ENCODE assay signal across 8 cellular contexts in genomic region chr2:27409321-27410073, GRCh38. TPM values are rescaled to one million over a fixed set of nuclear protein-coding genes. Genes with fewer than 3 reads are reported as not detected.
A peak's percentile ranks its signal among the peaks of the same experiment; 100 is the strongest.
DNase-seq lines count a peak whose midpoint lies in the region; ATAC-seq, FAIRE-seq and TF ChIP-seq lines count a peak whose summit lies in the region.

A gene with protein sequence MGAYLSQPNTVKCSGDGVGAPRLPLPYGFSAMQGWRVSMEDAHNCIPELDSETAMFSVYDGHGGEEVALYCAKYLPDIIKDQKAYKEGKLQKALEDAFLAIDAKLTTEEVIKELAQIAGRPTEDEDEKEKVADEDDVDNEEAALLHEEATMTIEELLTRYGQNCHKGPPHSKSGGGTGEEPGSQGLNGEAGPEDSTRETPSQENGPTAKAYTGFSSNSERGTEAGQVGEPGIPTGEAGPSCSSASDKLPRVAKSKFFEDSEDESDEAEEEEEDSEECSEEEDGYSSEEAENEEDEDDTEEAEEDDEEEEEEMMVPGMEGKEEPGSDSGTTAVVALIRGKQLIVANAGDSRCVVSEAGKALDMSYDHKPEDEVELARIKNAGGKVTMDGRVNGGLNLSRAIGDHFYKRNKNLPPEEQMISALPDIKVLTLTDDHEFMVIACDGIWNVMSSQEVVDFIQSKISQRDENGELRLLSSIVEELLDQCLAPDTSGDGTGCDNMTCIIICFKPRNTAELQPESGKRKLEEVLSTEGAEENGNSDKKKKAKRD (minus strand): TSS chr2:27409591. CDS start chr2:27409422, 169 bp downstream.

- peaks cover 26 to 47% of the 10 kb centered on the region in 2 experiments for H3K79me2 ChIP-seq in H1 (ENCODE audit: control insufficient read depth in 1 of 2, insufficient read depth in 2 of 2, low read length in 2 of 2)
- H3K79me2 ChIP-seq in mesendoderm (ENCODE audit: control insufficient read depth, insufficient read depth, low read length) = peaks cover 38% of the 10 kb centered on the region

- H2BK120ac ChIP-seq in H1 (replicated peaks; ENCODE audit: low read depth, low read length) = no peak within 1 kb of the TSS
- no peak within 1 kb of the TSS for H2BK120ac ChIP-seq in mesendoderm (ENCODE audit: low read depth, low read length)

- H2BK12ac ChIP-seq in H1 (ENCODE audit: low read depth, low read length) = peak within 1 kb of the TSS; percentile 73; the same call in 1 of the 2 replicates

- DNase-seq in Caki2 (ENCODE audit: low read depth) = peak; percentile 94
- DNase-seq in NT2/D1 (ENCODE audit: low read depth, low spot score) = peak; percentile 95
- peak; percentile 97 for DNase-seq in activated CD8-positive, alpha-beta memory T cell treated with anti-CD3 and anti-CD28 coated beads, Interleukin-2, amount 10 ng/mL, durations not matched to agents 7 days and 5 days
- DNase-seq in H1 (ENCODE audit: low read depth in 1 of 2, low spot score in 2 of 2) = peak; percentile 87 to 99
- peak; percentile 96 for DNase-seq in mesendoderm
- peak; percentile 95 for DNase-seq in stimulated activated CD8-positive, alpha-beta memory T cell treated with anti-CD3 and anti-CD28 coated beads, Interleukin-15, amount 100 ng/mL, for 1 hour (ENCODE audit: low read depth)

- no peak within 1 kb of the TSS for H3K14ac ChIP-seq in H1 (ENCODE audit: insufficient read length)

- no peak for TF ChIP-seq EP300 in H1 (IDR thresholded peaks at IDR 0.05; ENCODE audit: borderline replicate concordance in 1 of 2, low read depth in 2 of 2, low read length in 2 of 2)

- H3K56ac ChIP-seq in H1 (replicated peaks; ENCODE audit: insufficient read length, low read depth, low read length) (peak within 1 kb of the TSS; percentile 78), mesendoderm (ENCODE audit: low read length) (peak within 1 kb of the TSS; percentile 94)

- H3K4me3 ChIP-seq in HUES48 (ENCODE audit: low read depth, low read length) = peak within 1 kb of the TSS; percentile 96
- peak within 1 kb of the TSS; percentile 93 for H3K4me3 ChIP-seq in NT2/D1 (ENCODE audit: insufficient read length, low read depth)
- peak within 1 kb of the TSS; percentile 68 to 96 (median 92) for H3K4me3 ChIP-seq in H1 (ENCODE audit: extremely low read depth in 1 of 4, insufficient read depth in 2 of 4, low read depth in 3 of 4, low read length in 4 of 4)
- peak within 1 kb of the TSS; percentile 83 for H3K4me3 ChIP-seq in mesendoderm (ENCODE audit: low read length)

- no peaks in the 10 kb centered on the region for H3K9me3 ChIP-seq in HUES48 (ENCODE audit: control insufficient read depth, insufficient read depth, low read length)
- no peaks in the 10 kb centered on the region for H3K9me3 ChIP-seq in NT2/D1 (ENCODE audit: insufficient read depth, low read length)
- no peaks in the 10 kb centered on the region for H3K9me3 ChIP-seq in H1 (ENCODE audit: insufficient read depth in 2 of 2, low read depth in 1 of 2, low read length in 1 of 2)

- in situ Hi-C loops in Caki2 (cut with HindIII; ENCODE audit: low pct_unique_long_range_greater_than_20kb, low sequenced_read_pairs) = no loop called here

- peak; percentile 94 for ATAC-seq in GM21390 (IDR thresholded peaks at IDR 0.05; ENCODE audit: unreplicated experiment)
- peak; percentile 97 for ATAC-seq in activated CD8-positive, alpha-beta memory T cell treated with anti-CD3 and anti-CD28 coated beads, Interleukin-2, amount 10 ng/mL, durations not matched to agents 7 days and 5 days

- peak within 1 kb of the TSS; percentile 95 for H4K8ac ChIP-seq in H1 (ENCODE audit: extremely low read depth, insufficient read depth, low read length)
- peak within 1 kb of the TSS; percentile 60 for H4K8ac ChIP-seq in mesendoderm (ENCODE audit: low read depth, low read length)

- H3K36me3 Mint-ChIP-seq in activated CD8-positive, alpha-beta memory T cell treated with anti-CD3 and anti-CD28 coated beads, Interleukin-2, amount 10 ng/mL, durations not matched to agents 7 days and 5 days = peaks cover 15% of the 10 kb centered on the region

- peak within 1 kb of the TSS; percentile 92 for H3K18ac ChIP-seq in H1 (ENCODE audit: extremely low read depth, low read length)
- peak within 1 kb of the TSS; percentile 43 for H3K18ac ChIP-seq in mesendoderm (ENCODE audit: low read length)

- TF ChIP-seq RAD21 in H1 (IDR thresholded peaks at IDR 0.05 in 1 of 2, conservative IDR thresholded peaks at IDR 0.05 in 1 of 2; ENCODE audit: low read depth in 2 of 2, low read length in 2 of 2) = no peak

- FAIRE-seq in H1 (lab: Jason Lieb, UNC) = no peak

- H2AK5ac ChIP-seq in H1 (ENCODE audit: low read depth, low read length) (peak within 1 kb of the TSS; percentile 1; the same call in 1 of the 2 replicates), mesendoderm (ENCODE audit: low read length) (peak within 1 kb of the TSS; percentile 50)

- H3K9ac ChIP-seq in HUES48 (ENCODE audit: low read depth, low read length) = peak within 1 kb of the TSS; percentile 92
- H3K9ac ChIP-seq in NT2/D1 (ENCODE audit: insufficient read length, low read depth) = peak within 1 kb of the TSS; percentile 95
- peak within 1 kb of the TSS; percentile 83 to 94 (median 90) for H3K9ac ChIP-seq in H1 (replicated peaks in 1 of 4; ENCODE audit: extremely low read depth in 1 of 4, low read depth in 3 of 4, low read length in 3 of 4)
- peak within 1 kb of the TSS; percentile 92 for H3K9ac ChIP-seq in mesendoderm (ENCODE audit: low read length)

- H3K4me2 ChIP-seq in H1 (ENCODE audit: insufficient read depth in 1 of 2, low read depth in 2 of 2, low read length in 2 of 2) = peak within 1 kb of the TSS; percentile 87 to 88
- peak within 1 kb of the TSS; percentile 92 for H3K4me2 ChIP-seq in mesendoderm (ENCODE audit: low read length)

- H2BK5ac ChIP-seq in H1 (ENCODE audit: low read depth, low read length) (peak within 1 kb of the TSS; percentile 87), mesendoderm (ENCODE audit: low read length) (no peak within 1 kb of the TSS)

- no peak for TF ChIP-seq CTCF in H1 (IDR thresholded peaks at IDR 0.05; ENCODE audit: control extremely low read depth in 1 of 3, insufficient read depth in 1 of 3, low read depth in 1 of 3, low read length in 3 of 3)

- H3K23ac ChIP-seq in H1 (ENCODE audit: insufficient read length) = no peak within 1 kb of the TSS
- peak within 1 kb of the TSS; percentile 72 for H3K23ac ChIP-seq in mesendoderm (ENCODE audit: low read length)

- H3K4me1 ChIP-seq in HUES48 (ENCODE audit: control insufficient read depth, insufficient read depth, low read length) (peaks cover 6% of the 10 kb centered on the region; the same call in 1 of the 2 replicates), NT2/D1 (ENCODE audit: insufficient read depth, insufficient read length) (no peaks in the 10 kb centered on the region), H1 (replicated peaks in 1 of 4; ENCODE audit: control insufficient read depth in 3 of 4, insufficient read depth in 4 of 4, low read length in 3 of 4) (peaks cover 0 to 5% (median 3%) of the 10 kb centered on the region in 4 experiments; a peak in 4 of 7 replicates), mesendoderm (ENCODE audit: control insufficient read depth, low read depth, low read length) (no peaks in the 10 kb centered on the region)

- CTCF ChIA-PET in activated CD8-positive, alpha-beta memory T cell treated with anti-CD3 and anti-CD28 coated beads, Interleukin-2, amount 10 ng/mL, durations not matched to agents 7 days and 5 days (lab: Charles Lee) = interaction anchor here (1.0 to 4.2 kb wide), 12 partner anchors 16 to 274 kb away, joined by 3 to 32 read pairs (median 6); partner anchors contain the start of genes CCDC121, GPN1, GTF3C2 and NRBP1
- CTCF ChIA-PET in H1 (lab: Charles Lee; ENCODE audit: partially characterized antibody) = interaction anchor here (1.1 to 2.7 kb wide), 8 partner anchors 12 to 238 kb away, joined by 3 to 8 read pairs (median 5); no protein-coding TSS in a partner anchor

- peaks cover 3 to 6% of the 10 kb centered on the region in 2 experiments for H4K20me1 ChIP-seq in H1 (replicated peaks in 1 of 2; ENCODE audit: control insufficient read depth in 1 of 2, insufficient read depth in 2 of 2, low read length in 2 of 2)

- POLR2A ChIA-PET in H1 (lab: Charles Lee; ENCODE audit: partially characterized antibody) = interaction anchor here (0.7 to 4.1 kb wide), 25 partner anchors 10 to 328 kb away, joined by 3 to 48 read pairs (median 5); partner anchors contain the start of genes CCDC121, EIF2B4, FNDC4 and GPN1

- H2BK15ac ChIP-seq in H1 (ENCODE audit: low read length) (peak within 1 kb of the TSS; percentile 36; the same call in 1 of the 2 replicates), mesendoderm (replicated peaks; ENCODE audit: low read depth) (no peak within 1 kb of the TSS)

- peaks cover 2% of the 10 kb centered on the region for H3K9me3 Mint-ChIP-seq in activated CD8-positive, alpha-beta memory T cell treated with anti-CD3 and anti-CD28 coated beads, Interleukin-2, amount 10 ng/mL, durations not matched to agents 7 days and 5 days (ENCODE audit: low read depth)

- peak within 1 kb of the TSS; percentile 79 for H3K4me3 Mint-ChIP-seq in activated CD8-positive, alpha-beta memory T cell treated with anti-CD3 and anti-CD28 coated beads, Interleukin-2, amount 10 ng/mL, durations not matched to agents 7 days and 5 days

- H3K27ac Mint-ChIP-seq in activated CD8-positive, alpha-beta memory T cell treated with anti-CD3 and anti-CD28 coated beads, Interleukin-2, amount 10 ng/mL, durations not matched to agents 7 days and 5 days = peak within 1 kb of the TSS; percentile 90

- H4K91ac ChIP-seq in H1 (replicated peaks; ENCODE audit: insufficient read length, low read length) = peak within 1 kb of the TSS; percentile 32

- peaks cover 4% of the 10 kb centered on the region for H3K27me3 Mint-ChIP-seq in activated CD8-positive, alpha-beta memory T cell treated with anti-CD3 and anti-CD28 coated beads, Interleukin-2, amount 10 ng/mL, durations not matched to agents 7 days and 5 days

- H3K27me3 ChIP-seq in HUES48 (ENCODE audit: control insufficient read depth, insufficient read depth, low read length) (no peaks in the 10 kb centered on the region), NT2/D1 (ENCODE audit: insufficient read depth, insufficient read length) (no peaks in the 10 kb centered on the region), H1 (replicated peaks in 1 of 4; ENCODE audit: control insufficient read depth in 3 of 4, extremely low read depth in 1 of 4, insufficient read depth in 3 of 4, low read length in 3 of 4) (no peaks in the 10 kb centered on the region), mesendoderm (ENCODE audit: insufficient read depth, low read length, poor library complexity) (no peaks in the 10 kb centered on the region)

- H3K23me2 ChIP-seq in H1 (ENCODE audit: low read depth, low read length) = peaks cover 7% of the 10 kb centered on the region

- H3K79me1 ChIP-seq in H1 (ENCODE audit: low read depth, low read length) = no peaks in the 10 kb centered on the region
- no peaks in the 10 kb centered on the region for H3K79me1 ChIP-seq in mesendoderm (ENCODE audit: low read length)

- TF ChIP-seq POLR2A in H1 (IDR thresholded peaks at IDR 0.05; ENCODE audit: control extremely low read depth in 1 of 2, low read depth in 2 of 2, low read length in 2 of 2) = peak; percentile 87 to 92

- H4K5ac ChIP-seq in H1 (ENCODE audit: insufficient read length, low read depth, low read length) (peak within 1 kb of the TSS; percentile 95), mesendoderm (ENCODE audit: low read length) (no peak within 1 kb of the TSS)

- H3K4ac ChIP-seq in H1 (replicated peaks; ENCODE audit: insufficient read length, low read depth, low read length) = peak within 1 kb of the TSS; percentile 41
- H3K4ac ChIP-seq in mesendoderm (ENCODE audit: low read depth, low read length) = no peak within 1 kb of the TSS

- peaks cover 39% of the 10 kb centered on the region for H3K4me1 Mint-ChIP-seq in activated CD8-positive, alpha-beta memory T cell treated with anti-CD3 and anti-CD28 coated beads, Interleukin-2, amount 10 ng/mL, durations not matched to agents 7 days and 5 days

- WGBS in H1 (ENCODE audit: extremely low coverage in 1 of 2, insufficient coverage in 1 of 2, insufficient read length in 1 of 2, insufficient replicate concordance in 2 of 2, low coverage in 1 of 2, low lambda C conversion rate in 2 of 2, missing lambda C conversion rate in 1 of 2), 2 experiments = 4% methylated on average over 68 of the region's 82 CpGs; no CpG with 5 or more reads in 1 of the 2 experiments
- WGBS in mesendoderm (ENCODE audit: extremely low coverage, insufficient coverage, low lambda C conversion rate) = no CpG with 5 or more reads among the region's 82 CpGs

- H3K27ac ChIP-seq in HUES48 (ENCODE audit: low read depth, low read length) (peak within 1 kb of the TSS; percentile 91), H1 (ENCODE audit: low read depth, low read length) (peak within 1 kb of the TSS; percentile 78), mesendoderm (ENCODE audit: low read depth, low read length) (peak within 1 kb of the TSS; percentile 78)

- H3K36me3 ChIP-seq in HUES48 (ENCODE audit: control insufficient read depth, insufficient read depth, low read length) (peaks cover 14% of the 10 kb centered on the region), NT2/D1 (ENCODE audit: insufficient read depth, insufficient read length, low read length) (peaks cover 13% of the 10 kb centered on the region), H1 (ENCODE audit: control insufficient read depth in 2 of 4, insufficient read depth in 4 of 4, low read length in 3 of 4) (peaks cover 0 to 4% (median 0%) of the 10 kb centered on the region in 4 experiments; a peak in 2 of 8 replicates), mesendoderm (ENCODE audit: control insufficient read depth, insufficient read depth, low read length) (no peaks in the 10 kb centered on the region)

- no peak within 1 kb of the TSS for H2BK20ac ChIP-seq in H1 (ENCODE audit: low read length)

- H2AFZ ChIP-seq in H1 (ENCODE audit: low read length) = peak within 1 kb of the TSS; percentile 83; the same call in 1 of the 2 replicates

RNA-seq across cellular contexts. Expression of the gene that starts here (rescaled TPM):
- total RNA-seq in Caki2 (2014; rRNA removed; shearing (Covaris generic); ENCODE audit: low replicate concordance) = 148 and 186 TPM in 2 replicates
- total RNA-seq in activated CD8-positive, alpha-beta memory T cell treated with anti-CD3 and anti-CD28 coated beads, Interleukin-2, amount 10 ng/mL, durations not matched to agents 7 days and 5 days = 100 to 1,000 TPM; 136 to 159 TPM
- 201 and 203 TPM in 2 replicates for total RNA-seq in H1 (2021; fragmentation: NEBNext Ultra II Directional; extraction: Animal tissue kit (Norgen Biotek cat#: 25700))
- polyA plus RNA-seq in H1 (2011; rRNA removed) = 73.3 and 85.5 TPM in 2 replicates
- polyA plus RNA-seq in H1 (2011; cell fraction: cytosol; rRNA removed) = 120 TPM
- 84.9 TPM for polyA plus RNA-seq in H1 (2011; cell fraction: nucleus; rRNA removed)
- polyA plus RNA-seq in H1 (2012, experiment 1 of 2) = 207 to 249 TPM (median 242 TPM) in 4 replicates
- 166 TPM for polyA plus RNA-seq in H1 (2012, experiment 2 of 2)
- polyA plus RNA-seq in H1 (2013, experiment 1 of 2) = 163 TPM
- 166 TPM for polyA plus RNA-seq in H1 (2013, experiment 2 of 2)
- polyA minus RNA-seq in H1 (2011; rRNA and poly(A)+ RNA removed) = 101 and 112 TPM in 2 replicates
- polyA minus RNA-seq in H1 (2011; cell fraction: cytosol; rRNA and poly(A)+ RNA removed) = 103 TPM
- 45.4 TPM for polyA minus RNA-seq in H1 (2011; cell fraction: nucleus; rRNA and poly(A)+ RNA removed)
- 162 TPM for polyA plus RNA-seq in mesendoderm (2013, experiment 1 of 2)
- 165 TPM for polyA plus RNA-seq in mesendoderm (2013, experiment 2 of 2)

Comparison
In these comparisons a context has a peak if more than half of its experiments do, and no peak if none do; other contexts are left out.
1. Peak in every context shown above with its lines: DNase-seq, ATAC-seq, H3K4me3 ChIP-seq and H3K27ac ChIP-seq.